ENCODE assay signal across 25 cellular contexts in genomic region chr12:121701667-121702277, GRCh38. TPM values are rescaled to one million over a fixed set of nuclear protein-coding genes. Genes with fewer than 3 reads are reported as not detected.
"Had no signal": no experiment of that assay in that cellular context is flagged by ENCODE, and none has a peak within 500 bp of the region (broad histone marks: within the 10 kb centered on the region; RNA-seq: fewer than 3 reads in every experiment).

No MANE protein-coding gene starts in this region.

- H3K36me3 ChIP-seq: colonic mucosa, left ventricle myocardium inferior, ovary, transverse colon had no signal

- DNase-seq: activated CD4-positive, alpha-beta memory T cell treated with anti-CD3 and anti-CD28 coated beads, Interleukin-2, amount 10 ng/mL, durations not matched to agents 7 days and 5 days; activated CD4-positive, alpha-beta T cell treated with anti-CD3 and anti-CD28 coated beads for 48 hours; activated CD4-positive, CD25-positive, alpha-beta regulatory T cell; activated naive CD4-positive, alpha-beta T cell treated with Interleukin-2 at 50 U/mL for 16 hours; activated naive CD8-positive, alpha-beta T cell treated with anti-CD3 and anti-CD28 coated beads, Interleukin-2, amount 10 ng/mL, durations not matched to agents 7 days and 5 days; activated T-cell treated with anti-CD3 and anti-CD28 coated beads, Interleukin-2, amount 50 U/mL, for 24 hours; amygdala; body of pancreas; colonic mucosa; foreskin melanocyte; head of caudate nucleus; left ventricle myocardium inferior; naive thymus-derived CD8-positive, alpha-beta T cell; ovary; SK-N-SH; stimulated activated CD4-positive, alpha-beta T cell treated with anti-CD3 and anti-CD28 coated beads, Interleukin-12 subunit alpha, Interleukin-12 subunit beta, amount 100 ng/mL, for 4 hours; stimulated activated CD4-positive, alpha-beta T cell treated with anti-CD3 and anti-CD28 coated beads, Interleukin-1b, Interleukin-23, amount 100 ng/mL, for 48 hours; stimulated activated CD8-positive, alpha-beta memory T cell treated with anti-CD3 and anti-CD28 coated beads, Interleukin-4, amount 100 ng/mL, for 48 hours; stimulated activated naive CD4-positive, alpha-beta T cell treated with Interleukin-2 at 50 U/mL for 16 hours; substantia nigra; T-cell; T-helper 9 cell; transverse colon had no signal

- H3K4me1 ChIP-seq: body of pancreas, colonic mucosa had no signal

- ATAC-seq: body of pancreas; naive thymus-derived CD8-positive, alpha-beta T cell; T-cell had no signal

- H3K9me3 ChIP-seq: body of pancreas, colonic mucosa, ovary, SK-N-SH, transverse colon had no signal

- H3K27me3 ChIP-seq: body of pancreas, colonic mucosa, ovary, transverse colon had no signal

- H3K27ac ChIP-seq: body of pancreas, colonic mucosa, epithelial cell of prostate, left ventricle myocardium inferior, ovary, transverse colon had no signal

- H3K4me3 ChIP-seq: body of pancreas, colonic mucosa, left ventricle myocardium inferior, ovary, transverse colon had no signal

RNA-seq across cellular contexts. Expression of gene MORN3, which starts 32.3 kb away (rescaled TPM):
- total RNA-seq: body of pancreas, colonic mucosa, left ventricle myocardium inferior, mesenteric fat pad had no signal
